ENCODE assay signal across 19 cellular contexts in genomic region chrX:56793533-56794320, GRCh38.
DNase-seq lines count a peak whose midpoint lies in the region; ATAC-seq and TF ChIP-seq lines count a peak whose summit lies in the region.
"Had no signal": no experiment of that assay in that cellular context is flagged by ENCODE, and none has a peak within 500 bp of the region (broad histone marks: within the 10 kb centered on the region; RNA-seq: fewer than 3 reads in every experiment).

No MANE protein-coding gene starts in this region.

- H3K4me1 ChIP-seq in H9 (ENCODE audit: insufficient read depth, low read length), result no peaks in the 10 kb centered on the region

- peaks cover 1% of the 10 kb centered on the region; the same call in 1 of the 2 replicates for H3K27me3 Mint-ChIP-seq in H9 (ENCODE audit: low read depth)
- H3K27me3 Mint-ChIP-seq in nephron (ENCODE audit: low read depth), result no peaks in the 10 kb centered on the region
- H3K27me3 Mint-ChIP-seq: activated B cell treated with CpG ODN at 0.5 μM for 24 hours, progenitor cell of endocrine pancreas had no signal

- no peak for ATAC-seq in GM21447 (IDR thresholded peaks at IDR 0.05; ENCODE audit: unreplicated experiment)

- DNase-seq in AG09319 (ENCODE audit: extremely low read depth, low read depth) (no peak), H9 (peak; percentile 14), coronary artery (ENCODE audit: low spot score) (peak; percentile 62), lower leg skin (ENCODE audit: low spot score in 2 of 2) (no peak), RPMI8226 (no peak), LoVo (ENCODE audit: low spot score) (no peak)
- DNase-seq: activated B cell treated with CpG ODN at 0.5 μM for 24 hours; activated effector memory CD4-positive, alpha-beta T cell treated with Interleukin-2 at 50 U/mL for 16 hours; erythroblast; KG1; NCI-H1930; NK-92 treated with Interleukin-12 subunit alpha and Interleukin-12 subunit beta, amount 100 ng/mL, for 24 hours; stimulated activated CD4-positive, alpha-beta T cell treated with anti-CD3 and anti-CD28 coated beads, Interleukin-4, amount 100 ng/mL, for 24 hours; stimulated activated naive CD4-positive, alpha-beta T cell had no signal

- no peak overlapping the region for H3T11ph ChIP-seq in H9 (ENCODE audit: low read length)

- no peaks in the 10 kb centered on the region for H3K79me1 ChIP-seq in H9 (ENCODE audit: insufficient read depth, low read depth, low read length, poor library complexity, severe bottlenecking)

- intact Hi-C loops in lower leg skin (cut with DNase I; ENCODE audit: low total_unique reads), result no loop called here

- no peak overlapping the region; the same call in 1 of the 2 replicates for H3K14ac ChIP-seq in H9 (ENCODE audit: insufficient read depth, low read length)

- H2BK20ac ChIP-seq in H9 (ENCODE audit: low read depth, low read length, poor library complexity, severe bottlenecking), result no peak overlapping the region

- no peak overlapping the region for H2BK15ac ChIP-seq in H9 (ENCODE audit: low read depth, low read length)

- H3K27ac Mint-ChIP-seq in H9 (peak overlapping the region in 1 of 3 experiments; percentile 44; a peak in 1 of 7 replicates), nephron (peak overlapping the region in 2 of 3 experiments; percentile 60 to 90)
- H3K27ac Mint-ChIP-seq: activated B cell treated with CpG ODN at 0.5 μM for 24 hours, progenitor cell of endocrine pancreas had no signal

- WGBS in H9 (ENCODE audit: extremely low coverage, insufficient read length, low lambda C conversion rate), result no CpG with 5 or more reads among the region's 15 CpGs
- WGBS in lower leg skin, 2 donors, result 82 to 90% methylated on average over 12 to 15 of the region's 15 CpGs

- no peak overlapping the region for H3K56ac ChIP-seq in H9 (ENCODE audit: insufficient read length, low read depth, low read length)

- no peak overlapping the region for H3K27ac ChIP-seq in H9 (ENCODE audit: insufficient read length, low read depth, low read length)
- H3K27ac ChIP-seq in coronary artery, result no peak overlapping the region
- H3K27ac ChIP-seq: SK-N-MC had no signal

- H3K4me2 ChIP-seq in H9 (ENCODE audit: insufficient read depth, insufficient read length, low read length), result no peak overlapping the region

- H3K4me1 Mint-ChIP-seq in H9 (peaks cover 3 to 5% of the 10 kb centered on the region in 2 experiments; a peak in 2 of 4 replicates), nephron (peaks cover 6% of the 10 kb centered on the region)

- H3K4me3 Mint-ChIP-seq in H9 (no peak overlapping the region), nephron (no peak overlapping the region)
- H3K4me3 Mint-ChIP-seq: activated B cell treated with CpG ODN at 0.5 μM for 24 hours, CD14-positive monocyte had no signal

- H3K9me3 Mint-ChIP-seq in H9 (peaks cover 55 to 78% of the 10 kb centered on the region in 2 experiments), nephron (peaks cover 2% of the 10 kb centered on the region)
- H3K9me3 Mint-ChIP-seq: activated B cell treated with CpG ODN at 0.5 μM for 24 hours had no signal

- no peak overlapping the region for H2AFZ ChIP-seq in H9 (ENCODE audit: low read length)

- no peak overlapping the region for H2BK5ac ChIP-seq in H9 (ENCODE audit: insufficient read length, low read length)

- no peaks in the 10 kb centered on the region for H3K79me2 ChIP-seq in H9 (ENCODE audit: insufficient read depth, low read length)

- no peaks in the 10 kb centered on the region for H3K23me2 ChIP-seq in H9 (ENCODE audit: insufficient read length, low read depth, low read length, poor library complexity, severe bottlenecking)

- no peak overlapping the region for H4K5ac ChIP-seq in H9 (ENCODE audit: insufficient read length, low read depth, low read length)

- peak; percentile 6 for TF ChIP-seq CTCF in AG09319 (IDR thresholded peaks at IDR 0.05; ENCODE audit: low read depth, low read length)
- TF ChIP-seq CTCF in H9 (conservative IDR thresholded peaks at IDR 0.05), result no peak
- TF ChIP-seq CTCF in coronary artery (IDR thresholded peaks at IDR 0.05), result no peak
- no peak for TF ChIP-seq CTCF in nephron (IDR thresholded peaks at IDR 0.05; ENCODE audit: unreplicated experiment in 3 of 3)
- no peak for TF ChIP-seq CTCF in lower leg skin (IDR thresholded peaks at IDR 0.05)

- H3K36me3 Mint-ChIP-seq in H9 (ENCODE audit: insufficient read depth in 1 of 3, low read depth in 3 of 3) (peaks cover 23 to 48% (median 47%) of the 10 kb centered on the region in 3 experiments), nephron (ENCODE audit: low read depth) (peaks cover 48% of the 10 kb centered on the region)

- no peak overlapping the region for H3K4ac ChIP-seq in H9 (ENCODE audit: low read depth, low read length)

- no peak for TF ChIP-seq POLR2A in lower leg skin (IDR thresholded peaks at IDR 0.05)

- H3K4me3 ChIP-seq in coronary artery, result peak overlapping the region; percentile 45
- no peak overlapping the region for H3K4me3 ChIP-seq in lower leg skin (ENCODE audit: low read depth, poor library complexity, severe bottlenecking)
- H3K4me3 ChIP-seq: SK-N-MC had no signal

- no peak overlapping the region for H4K8ac ChIP-seq in H9 (replicated peaks; ENCODE audit: insufficient read length, low read depth, low read length)

- H3K27me3 ChIP-seq in H9 (ENCODE audit: insufficient read depth, low read length), result no peaks in the 10 kb centered on the region

- H2BK120ac ChIP-seq in H9 (ENCODE audit: low read depth, low read length, poor library complexity, severe bottlenecking), result no peak overlapping the region

- no peaks in the 10 kb centered on the region for H4K20me1 ChIP-seq in H9 (ENCODE audit: control insufficient read depth, insufficient read depth, insufficient read length)

- no peaks in the 10 kb centered on the region for H3K9me3 ChIP-seq in H9 (ENCODE audit: control insufficient read depth, low read depth, low read length)

- H2AK5ac ChIP-seq in H9 (ENCODE audit: insufficient read length, low read length), result no peak overlapping the region

- H3K18ac ChIP-seq in H9 (ENCODE audit: insufficient read length, low read depth, low read length), result no peak overlapping the region

- no peak overlapping the region for H2BK12ac ChIP-seq in H9 (ENCODE audit: insufficient read length, low read depth, low read length)

- H4K91ac ChIP-seq in H9 (ENCODE audit: insufficient read length, low read depth, low read length), result no peak overlapping the region

- no peak overlapping the region for H3K9ac ChIP-seq in H9 (ENCODE audit: extremely low read depth, insufficient read length, low read length)

- H3K23ac ChIP-seq in H9 (ENCODE audit: insufficient read length, low read depth, low read length), result no peak overlapping the region

Comparison
In these comparisons a context has a peak if more than half of its experiments do, and no peak if none do; other contexts are left out.
1. DNase-seq: peak in H9 (single experiment) and coronary artery (single experiment); none in AG09319 (single experiment), lower leg skin (0 of 2), RPMI8226 (single experiment) and LoVo (single experiment).